In the genomic region with DNA sequence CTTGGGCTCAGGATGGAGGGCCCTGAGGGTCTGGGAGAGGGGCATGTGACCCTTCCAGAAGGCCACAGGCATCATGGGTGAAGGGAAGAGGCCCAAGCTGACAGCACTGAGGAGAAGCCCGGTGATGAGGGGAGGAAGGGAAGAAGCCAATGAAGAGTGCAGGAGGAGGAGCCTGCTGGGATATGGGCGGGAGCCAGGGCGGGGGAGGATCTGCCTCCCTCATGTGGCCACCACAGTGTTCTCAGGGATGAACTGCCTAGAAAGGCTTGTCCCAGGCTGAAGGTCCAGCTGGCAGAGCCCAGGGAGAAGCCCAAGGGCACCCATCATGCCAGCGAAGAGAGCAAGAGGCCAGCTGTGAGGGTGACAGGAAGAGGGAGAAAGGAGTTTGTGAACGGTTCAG, we compare ENCODE assay signal across 1 cellular context.
TF ChIP-seq lines count a peak whose summit lies in the region.

No MANE protein-coding gene starts in this region.

TF ChIP-seq in GM23338, 12 proteins besides CTCF, POLR2A, EP300 and RAD21 (continued from another document):
- TF ChIP-seq, protein P1, sequence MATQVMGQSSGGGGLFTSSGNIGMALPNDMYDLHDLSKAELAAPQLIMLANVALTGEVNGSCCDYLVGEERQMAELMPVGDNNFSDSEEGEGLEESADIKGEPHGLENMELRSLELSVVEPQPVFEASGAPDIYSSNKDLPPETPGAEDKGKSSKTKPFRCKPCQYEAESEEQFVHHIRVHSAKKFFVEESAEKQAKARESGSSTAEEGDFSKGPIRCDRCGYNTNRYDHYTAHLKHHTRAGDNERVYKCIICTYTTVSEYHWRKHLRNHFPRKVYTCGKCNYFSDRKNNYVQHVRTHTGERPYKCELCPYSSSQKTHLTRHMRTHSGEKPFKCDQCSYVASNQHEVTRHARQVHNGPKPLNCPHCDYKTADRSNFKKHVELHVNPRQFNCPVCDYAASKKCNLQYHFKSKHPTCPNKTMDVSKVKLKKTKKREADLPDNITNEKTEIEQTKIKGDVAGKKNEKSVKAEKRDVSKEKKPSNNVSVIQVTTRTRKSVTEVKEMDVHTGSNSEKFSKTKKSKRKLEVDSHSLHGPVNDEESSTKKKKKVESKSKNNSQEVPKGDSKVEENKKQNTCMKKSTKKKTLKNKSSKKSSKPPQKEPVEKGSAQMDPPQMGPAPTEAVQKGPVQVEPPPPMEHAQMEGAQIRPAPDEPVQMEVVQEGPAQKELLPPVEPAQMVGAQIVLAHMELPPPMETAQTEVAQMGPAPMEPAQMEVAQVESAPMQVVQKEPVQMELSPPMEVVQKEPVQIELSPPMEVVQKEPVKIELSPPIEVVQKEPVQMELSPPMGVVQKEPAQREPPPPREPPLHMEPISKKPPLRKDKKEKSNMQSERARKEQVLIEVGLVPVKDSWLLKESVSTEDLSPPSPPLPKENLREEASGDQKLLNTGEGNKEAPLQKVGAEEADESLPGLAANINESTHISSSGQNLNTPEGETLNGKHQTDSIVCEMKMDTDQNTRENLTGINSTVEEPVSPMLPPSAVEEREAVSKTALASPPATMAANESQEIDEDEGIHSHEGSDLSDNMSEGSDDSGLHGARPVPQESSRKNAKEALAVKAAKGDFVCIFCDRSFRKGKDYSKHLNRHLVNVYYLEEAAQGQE (IDR thresholded peaks at IDR 0.05; ENCODE audit: unreplicated experiment), result no peak
- TF ChIP-seq POLR2AphosphoS5 (IDR thresholded peaks at IDR 0.05; ENCODE audit: low read depth), result no peak
- TF ChIP-seq CREB1 (CRISPR knock-in tag; IDR thresholded peaks at IDR 0.05; ENCODE audit: low read depth), result no peak
- no peak for TF ChIP-seq JUNB (IDR thresholded peaks at IDR 0.05; ENCODE audit: unreplicated experiment)
- TF ChIP-seq NANOG (IDR thresholded peaks at IDR 0.05; ENCODE audit: borderline replicate concordance), result no peak
- no peak for TF ChIP-seq STAT1 (IDR thresholded peaks at IDR 0.05; ENCODE audit: unreplicated experiment)
- TF ChIP-seq, protein P2, sequence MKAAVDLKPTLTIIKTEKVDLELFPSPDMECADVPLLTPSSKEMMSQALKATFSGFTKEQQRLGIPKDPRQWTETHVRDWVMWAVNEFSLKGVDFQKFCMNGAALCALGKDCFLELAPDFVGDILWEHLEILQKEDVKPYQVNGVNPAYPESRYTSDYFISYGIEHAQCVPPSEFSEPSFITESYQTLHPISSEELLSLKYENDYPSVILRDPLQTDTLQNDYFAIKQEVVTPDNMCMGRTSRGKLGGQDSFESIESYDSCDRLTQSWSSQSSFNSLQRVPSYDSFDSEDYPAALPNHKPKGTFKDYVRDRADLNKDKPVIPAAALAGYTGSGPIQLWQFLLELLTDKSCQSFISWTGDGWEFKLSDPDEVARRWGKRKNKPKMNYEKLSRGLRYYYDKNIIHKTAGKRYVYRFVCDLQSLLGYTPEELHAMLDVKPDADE (IDR thresholded peaks at IDR 0.05), result no peak
